ENCODE assay signal across 19 cellular contexts in the genomic region with DNA sequence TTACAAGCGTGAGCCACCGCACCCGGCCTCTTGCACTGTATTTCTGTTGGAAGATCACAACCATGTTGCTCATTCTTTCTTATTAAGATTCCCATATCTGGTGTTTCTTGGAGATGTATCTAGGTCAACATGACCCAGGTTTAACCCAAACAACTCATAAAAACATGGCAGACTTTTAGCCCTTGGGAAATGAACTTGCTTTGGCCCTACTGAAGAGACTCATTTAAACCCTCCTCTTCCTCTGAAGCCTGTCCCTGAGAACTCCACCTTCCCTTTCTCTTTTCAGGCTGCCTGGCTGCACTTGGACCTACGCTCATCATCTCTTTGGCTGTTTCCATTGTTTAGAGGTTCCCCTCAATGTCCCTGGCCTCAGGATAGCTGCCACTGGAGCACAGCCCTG. TPM values are rescaled to one million over a fixed set of nuclear protein-coding genes. Genes with fewer than 3 reads are reported as not detected.
DNase-seq lines count a peak whose midpoint lies in the region; ATAC-seq and TF ChIP-seq lines count a peak whose summit lies in the region.
"Had no signal": no experiment of that assay in that cellular context is flagged by ENCODE, and none has a peak within 500 bp of the region (broad histone marks: within the 10 kb centered on the region; RNA-seq: fewer than 3 reads in every experiment).

No MANE protein-coding gene starts in this region.

- no peaks in the 10 kb centered on the region for H3K36me3 ChIP-seq in uterus

- no peaks in the 10 kb centered on the region for H3K9me3 Mint-ChIP-seq in Calu3 (ENCODE audit: low read depth, unreplicated experiment)
- peaks cover 10% of the 10 kb centered on the region for H3K9me3 Mint-ChIP-seq in progenitor cell of endocrine pancreas (ENCODE audit: low read depth)
- H3K9me3 Mint-ChIP-seq: CD8-positive, alpha-beta T cell had no signal

- peak overlapping the region; percentile 93 for H3K27ac Mint-ChIP-seq in Calu3 (ENCODE audit: unreplicated experiment)
- H3K27ac Mint-ChIP-seq in T-helper 17 cell, result peak overlapping the region; percentile 72
- H3K27ac Mint-ChIP-seq in progenitor cell of endocrine pancreas, result peak overlapping the region; percentile 29
- H3K27ac Mint-ChIP-seq: B cell; CD8-positive, alpha-beta T cell had no signal

- no peak for TF ChIP-seq POLR2A in uterus (IDR thresholded peaks at IDR 0.05)

- peak overlapping the region; percentile 33 to 38 for H3K27ac ChIP-seq in uterus
- H3K27ac ChIP-seq: SK-N-MC had no signal

- no peaks in the 10 kb centered on the region for H3K27me3 ChIP-seq in uterus

- H3K36me3 Mint-ChIP-seq in Calu3 (ENCODE audit: insufficient read depth, unreplicated experiment) (peaks cover 18% of the 10 kb centered on the region), T-helper 17 cell (ENCODE audit: low read depth) (no peaks in the 10 kb centered on the region), progenitor cell of endocrine pancreas (ENCODE audit: insufficient read depth) (no peaks in the 10 kb centered on the region)
- H3K36me3 Mint-ChIP-seq: CD8-positive, alpha-beta T cell had no signal

- H3K4me1 Mint-ChIP-seq in Calu3 (ENCODE audit: low read depth, unreplicated experiment) (peaks cover 28% of the 10 kb centered on the region), T-helper 17 cell (peaks cover 11% of the 10 kb centered on the region), progenitor cell of endocrine pancreas (ENCODE audit: low read depth) (peaks cover 9% of the 10 kb centered on the region)

- ATAC-seq in T-helper 17 cell (no peak), GM21619 (IDR thresholded peaks at IDR 0.05; ENCODE audit: unreplicated experiment) (no peak)
- ATAC-seq: CD8-positive, alpha-beta T cell; GM12878; HCT116; Panc1 had no signal

- no peak for TF ChIP-seq CTCF in Calu3 (IDR thresholded peaks at IDR 0.05; ENCODE audit: unreplicated experiment)
- TF ChIP-seq CTCF in progenitor cell of endocrine pancreas (IDR thresholded peaks at IDR 0.05; ENCODE audit: unreplicated experiment), result no peak
- no peak for TF ChIP-seq CTCF in uterus (IDR thresholded peaks at IDR 0.05)

- intact Hi-C loops in Calu3 (cut with micrococcal nuclease; ENCODE audit: unreplicated experiment) (no loop called here), uterus (cut with DNase I; ENCODE audit: low total_unique reads) (no loop called here)

- H3K4me3 ChIP-seq in uterus, result no peak overlapping the region
- H3K4me3 ChIP-seq: GM12878, SK-N-MC had no signal

- CTCF ChIA-PET in Calu3 (lab: Charles Lee), result no interaction called here

- BruUV-seq in Calu3 (replicated peaks; lab: Mats Ljungman, UMichigan), result no TSS peak

- H3K4me3 Mint-ChIP-seq in Calu3 (ENCODE audit: low read depth, unreplicated experiment) (peak overlapping the region; percentile 47), T-helper 17 cell (no peak overlapping the region), progenitor cell of endocrine pancreas (ENCODE audit: low read depth) (no peak overlapping the region)
- H3K4me3 Mint-ChIP-seq: B cell; CD8-positive, alpha-beta T cell had no signal

- DNase-seq in Calu3, result no peak
- DNase-seq in T-helper 17 cell, result no peak
- no peak for DNase-seq in progenitor cell of endocrine pancreas (ENCODE audit: low spot score, unreplicated experiment)
- DNase-seq in uterus, result no peak
- DNase-seq in activated naive CD4-positive, alpha-beta T cell treated with Interleukin-2 at 50 U/mL for 16 hours, result no peak
- DNase-seq in AG20443 (ENCODE audit: low spot score), result no peak
- DNase-seq: CD8-positive, alpha-beta T cell; DND-41; GDM1; NCI-H1436; NCI-H2081 treated with DMSO at 0.1 percent for 48 hours; NCI-H510A treated with DMSO at 0.1 percent for 48 hours had no signal

- H3K9me3 ChIP-seq in T-helper 17 cell (ENCODE audit: control insufficient read depth, low read length, poor library complexity, severe bottlenecking), result no peaks in the 10 kb centered on the region
- no peaks in the 10 kb centered on the region for H3K9me3 ChIP-seq in uterus

- H3K27me3 Mint-ChIP-seq in Calu3 (ENCODE audit: unreplicated experiment), result no peaks in the 10 kb centered on the region
- no peaks in the 10 kb centered on the region for H3K27me3 Mint-ChIP-seq in T-helper 17 cell
- H3K27me3 Mint-ChIP-seq in progenitor cell of endocrine pancreas, result no peaks in the 10 kb centered on the region
- H3K27me3 Mint-ChIP-seq: B cell had no signal

- H3K4me1 ChIP-seq in uterus, result peaks cover 0 to 3% of the 10 kb centered on the region in 2 donors

RNA-seq across cellular contexts. Expression of gene OPN1LW, which starts 22.8 kb away (rescaled TPM):
- total RNA-seq in Calu3 (2022), result not detected in 2 replicates
- not detected for total RNA-seq in T-helper 17 cell
- not detected in 2 replicates for total RNA-seq in progenitor cell of endocrine pancreas
- not detected for total RNA-seq in uterus
- total RNA-seq: B cell; CD8-positive, alpha-beta T cell; GM12878; Right ventricle myocardium inferior had no signal

RNA-seq across cellular contexts. Expression of gene MECP2, which starts 23.7 kb away (rescaled TPM):
- 64.3 and 69.9 TPM in 2 replicates for total RNA-seq in Calu3 (2022)
- 100 to 1,000 TPM; 148 to 160 TPM for total RNA-seq in T-helper 17 cell
- total RNA-seq in progenitor cell of endocrine pancreas, result 40.6 and 47.6 TPM in 2 replicates
- total RNA-seq in uterus, result 100 to 1,000 TPM in 1 of 4 donors, 10 to 100 TPM in 3; 29.7 to 106 (median 50.6) TPM

Comparison
In these comparisons a context has a peak if more than half of its experiments do, and no peak if none do; other contexts are left out.
1. H3K27ac Mint-ChIP-seq: peak in every context shown above with its lines; median percentile 93 in Calu3; 72 in T-helper 17 cell; 29 in progenitor cell of endocrine pancreas.